In genomic region chr5:124725040-124725434, GRCh38 we compare ENCODE assay signal across 13 cellular contexts. TPM values are rescaled to one million over a fixed set of nuclear protein-coding genes. Genes with fewer than 3 reads are reported as not detected.
DNase-seq lines count a peak whose midpoint lies in the region; ATAC-seq and TF ChIP-seq lines count a peak whose summit lies in the region.
"Had no signal": no experiment of that assay in that cellular context is flagged by ENCODE, and none has a peak within 500 bp of the region (broad histone marks: within the 10 kb centered on the region; RNA-seq: fewer than 3 reads in every experiment).

No MANE protein-coding gene starts in this region.

- no peaks in the 10 kb centered on the region for H3K36me3 Mint-ChIP-seq in Caco-2 (ENCODE audit: insufficient read depth, unreplicated experiment)

- 56 to 72% methylated on average over 4 of the region's 4 CpGs for WGBS in transverse colon (ENCODE audit: low coverage in 1 of 2), 2 donors

- no TSS peak for BruUV-seq in Caco-2 (replicated peaks; lab: Mats Ljungman, UMichigan)

- H3K36me3 ChIP-seq in Caco-2 (ENCODE audit: control insufficient read depth, insufficient read depth, low read length) (no peaks in the 10 kb centered on the region; the same call in 1 of the 2 replicates), WERI-Rb-1 (peaks cover 10% of the 10 kb centered on the region), transverse colon (no peaks in the 10 kb centered on the region), tibial artery (no peaks in the 10 kb centered on the region)

- POLR2A ChIA-PET in Caco-2 (lab: Charles Lee) = no interaction called here

- no peaks in the 10 kb centered on the region for H3K9me3 Mint-ChIP-seq in Caco-2 (ENCODE audit: unreplicated experiment)

- DNase-seq in Caco-2 = peak in 1 of 2 experiments; percentile 27
- DNase-seq in WERI-Rb-1 = no peak
- DNase-seq in RPMI8226 = no peak
- DNase-seq in activated CD4-positive, alpha-beta T cell treated with anti-CD3 and anti-CD28 coated beads, Interleukin-2, amount 50 U/mL, for 4 hours = no peak
- no peak for DNase-seq in transverse colon
- DNase-seq in tibial artery = no peak
- DNase-seq: activated CD4-positive, alpha-beta T cell treated with anti-CD3 and anti-CD28 coated beads, Interleukin-2, amount 10 ng/mL, durations not matched to agents 24 days and 14 days; islet precursor cell; OCI-M1 had no signal

- H3K9me3 ChIP-seq in Caco-2 = 0 out of 2 replicates have a peak, but pooled peaks cover 3% of the 10 kb centered on the region
- H3K9me3 ChIP-seq in WERI-Rb-1 (ENCODE audit: severe bottlenecking) = no peaks in the 10 kb centered on the region
- H3K9me3 ChIP-seq in transverse colon = no peaks in the 10 kb centered on the region
- no peaks in the 10 kb centered on the region for H3K9me3 ChIP-seq in tibial artery

- H3K27ac Mint-ChIP-seq in Caco-2 (ENCODE audit: unreplicated experiment) = peak overlapping the region; percentile 5
- H3K27ac Mint-ChIP-seq: activated CD4-positive, alpha-beta T cell treated with anti-CD3 and anti-CD28 coated beads, Interleukin-2, amount 10 ng/mL, durations not matched to agents 24 days and 14 days had no signal

- peak overlapping the region; percentile 15 for H3K4me3 Mint-ChIP-seq in Caco-2 (ENCODE audit: unreplicated experiment)
- H3K4me3 Mint-ChIP-seq: activated CD4-positive, alpha-beta T cell treated with anti-CD3 and anti-CD28 coated beads, Interleukin-2, amount 10 ng/mL, durations not matched to agents 24 days and 14 days had no signal

- CTCF ChIA-PET in Caco-2 (lab: Charles Lee) = interaction anchor here (0.7 kb wide), 1 partner anchor 24 kb away, joined by 6 read pairs; no protein-coding TSS in a partner anchor

- in situ Hi-C loops in transverse colon (cut with MboI; ENCODE audit: low pct_ligation_motif_present in 1 of 4, low pct_unique_long_range_greater_than_20kb in 1 of 4, low sequenced_read_pairs in 3 of 4) = no loop called here

- no peak overlapping the region for H3K27ac ChIP-seq in WERI-Rb-1
- no peak overlapping the region for H3K27ac ChIP-seq in transverse colon
- no peak overlapping the region for H3K27ac ChIP-seq in tibial artery
- H3K27ac ChIP-seq: epithelial cell of prostate, parathyroid adenoma had no signal

- no peaks in the 10 kb centered on the region for H3K27me3 ChIP-seq in Caco-2 (replicated peaks; ENCODE audit: control insufficient read depth, insufficient read depth, low read length)
- H3K27me3 ChIP-seq in WERI-Rb-1 (ENCODE audit: insufficient read depth, low read depth, severe bottlenecking) = no peaks in the 10 kb centered on the region
- H3K27me3 ChIP-seq in transverse colon = no peaks in the 10 kb centered on the region
- no peaks in the 10 kb centered on the region for H3K27me3 ChIP-seq in tibial artery

- no peak for TF ChIP-seq CTCF in Caco-2 (IDR thresholded peaks at IDR 0.05; ENCODE audit: insufficient read depth in 1 of 2, low read depth in 1 of 2, low read length in 1 of 2, severe bottlenecking in 1 of 2, unreplicated experiment in 1 of 2)
- TF ChIP-seq CTCF in WERI-Rb-1 (IDR thresholded peaks at IDR 0.05; ENCODE audit: low read depth, low read length) = peak; percentile 21; the same call in 1 of the 2 replicates
- TF ChIP-seq CTCF in transverse colon (IDR thresholded peaks at IDR 0.05) = no peak
- TF ChIP-seq CTCF in tibial artery (IDR thresholded peaks at IDR 0.05) = no peak

- peaks cover 29% of the 10 kb centered on the region for H3K4me1 Mint-ChIP-seq in Caco-2 (ENCODE audit: low read depth, unreplicated experiment)
- H3K4me1 Mint-ChIP-seq: activated CD4-positive, alpha-beta T cell treated with anti-CD3 and anti-CD28 coated beads, Interleukin-2, amount 10 ng/mL, durations not matched to agents 24 days and 14 days had no signal

- no peak for TF ChIP-seq POLR2A in transverse colon (IDR thresholded peaks at IDR 0.05)

- H3K4me3 ChIP-seq in Caco-2 (ENCODE audit: low read depth, low read length) (no peak overlapping the region), WERI-Rb-1 (ENCODE audit: low read depth, low read length) (no peak overlapping the region), transverse colon (no peak overlapping the region), tibial artery (no peak overlapping the region)

- TF ChIP-seq EP300 in transverse colon (IDR thresholded peaks at IDR 0.05; ENCODE audit: low read depth) = no peak

- peaks cover 37% of the 10 kb centered on the region for H3K4me1 ChIP-seq in Caco-2
- H3K4me1 ChIP-seq in transverse colon = peaks cover 0 to 36% (median 16%) of the 10 kb centered on the region in 4 donors
- H3K4me1 ChIP-seq in tibial artery = peaks cover 0 to 5% (median 0%) of the 10 kb centered on the region in 4 donors
- H3K4me1 ChIP-seq: parathyroid adenoma had no signal

- intact Hi-C loops in Caco-2 (cut with micrococcal nuclease; ENCODE audit: unreplicated experiment) (no loop called here), transverse colon (cut with DNase I; ENCODE audit: low total_unique reads) (no loop called here), tibial artery (cut with DNase I; ENCODE audit: low total_unique reads) (no loop called here)

- ATAC-seq in GM19035 (IDR thresholded peaks at IDR 0.05; ENCODE audit: unreplicated experiment) = peak; percentile 61
- ATAC-seq in HG02870 (IDR thresholded peaks at IDR 0.05; ENCODE audit: unreplicated experiment) = peak; percentile 36

- no peaks in the 10 kb centered on the region for H3K27me3 Mint-ChIP-seq in Caco-2 (ENCODE audit: insufficient read depth, unreplicated experiment)
- H3K27me3 Mint-ChIP-seq: activated CD4-positive, alpha-beta T cell treated with anti-CD3 and anti-CD28 coated beads, Interleukin-2, amount 10 ng/mL, durations not matched to agents 24 days and 14 days had no signal

RNA-seq across cellular contexts. Expression of gene ZNF608, which starts 21.4 kb away (rescaled TPM):
- total RNA-seq in Caco-2 (2022) (17.5 and 24.0 TPM in 2 replicates), transverse colon (10 to 100 TPM; 30.6 to 83.2 (median 41.2) TPM)
- total RNA-seq: activated CD4-positive, alpha-beta T cell treated with anti-CD3 and anti-CD28 coated beads, Interleukin-2, amount 10 ng/mL, durations not matched to agents 24 days and 14 days had no signal
